Comparison of ENCODE assay signal across 10 cellular contexts in the genomic region with DNA sequence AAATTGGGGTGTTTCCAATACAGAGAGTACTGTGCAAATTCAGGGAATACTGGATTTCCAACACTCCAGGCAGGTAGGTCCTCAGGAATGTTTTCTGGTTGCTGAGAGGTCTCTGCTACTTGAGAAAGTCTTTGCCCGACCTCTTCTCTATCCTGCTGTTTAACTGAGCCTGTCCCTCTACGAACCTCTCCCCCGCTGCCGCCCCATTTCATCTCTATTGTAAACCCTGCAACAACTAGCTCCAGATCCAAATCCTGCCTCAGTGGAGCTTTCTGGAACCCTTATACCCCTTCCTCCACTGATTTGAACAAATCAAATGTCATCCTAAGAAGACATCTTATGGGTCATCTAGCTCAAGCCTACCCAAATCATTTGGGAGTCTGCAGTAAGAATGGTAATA. TPM values are rescaled to one million over a fixed set of nuclear protein-coding genes. Genes with fewer than 3 reads are reported as not detected.
DNase-seq lines count a peak whose midpoint lies in the region; ATAC-seq, FAIRE-seq and TF ChIP-seq lines count a peak whose summit lies in the region.
"Had no signal": no experiment of that assay in that cellular context is flagged by ENCODE, and none has a peak within 500 bp of the region (broad histone marks: within the 10 kb centered on the region; RNA-seq: fewer than 3 reads in every experiment).

No MANE protein-coding gene starts in this region.

- no peaks in the 10 kb centered on the region for H3K27me3 Mint-ChIP-seq in H9 (ENCODE audit: low read depth)

- H4K20me1 ChIP-seq in H9 (ENCODE audit: control insufficient read depth, insufficient read depth, insufficient read length) = no peaks in the 10 kb centered on the region

- H3K27ac Mint-ChIP-seq in H9 = no peak overlapping the region; a peak in 2 of 7 replicates

- WGBS in H9 (ENCODE audit: extremely low coverage, insufficient read length, low lambda C conversion rate) = no CpG with 5 or more reads among the region's 4 CpGs

- peaks cover 12 to 16% of the 10 kb centered on the region in 2 experiments for H3K4me1 Mint-ChIP-seq in H9

- H3K18ac ChIP-seq in H9 (ENCODE audit: insufficient read length, low read depth, low read length) = no peak overlapping the region

- peak overlapping the region; percentile 94 for H3K4me2 ChIP-seq in H9 (ENCODE audit: insufficient read depth, insufficient read length, low read length)

- DNase-seq in H9 (no peak), WERI-Rb-1 (no peak), foreskin fibroblast (no peak), GM12891 (ENCODE audit: insufficient read length, low spot score) (no peak), NCI-H774 (lab: John Stamatoyannopoulos, UW) (no peak), omental fat pad (ENCODE audit: low spot score) (no peak), GF-D8 (lab: John Stamatoyannopoulos, UW) (no peak)
- DNase-seq: NCI-H1105 had no signal

- no peak for ATAC-seq in omental fat pad (ENCODE audit: low FRiP score)

- no peak overlapping the region for H3K56ac ChIP-seq in H9 (ENCODE audit: insufficient read length, low read depth, low read length)

- H3K23me2 ChIP-seq in H9 (ENCODE audit: insufficient read length, low read depth, low read length, poor library complexity, severe bottlenecking) = peaks cover 9% of the 10 kb centered on the region

- H3K27ac ChIP-seq in H9 (ENCODE audit: insufficient read length, low read depth, low read length) = no peak overlapping the region
- no peak overlapping the region for H3K27ac ChIP-seq in WERI-Rb-1
- H3K27ac ChIP-seq in skeletal muscle tissue (ENCODE audit: low read depth, low read length) = peak overlapping the region; percentile 97

- H4K8ac ChIP-seq in H9 (replicated peaks; ENCODE audit: insufficient read length, low read depth, low read length) = no peak overlapping the region

- no peak overlapping the region for H2BK12ac ChIP-seq in H9 (ENCODE audit: insufficient read length, low read depth, low read length)

- H3K4me3 Mint-ChIP-seq in H9 = peak overlapping the region; percentile 95 to 99

- H3K14ac ChIP-seq in H9 (ENCODE audit: insufficient read depth, low read length) = no peak overlapping the region

- H2BK15ac ChIP-seq in H9 (ENCODE audit: low read depth, low read length) = no peak overlapping the region

- no peak overlapping the region for H3T11ph ChIP-seq in H9 (ENCODE audit: low read length)

- H2BK5ac ChIP-seq in H9 (ENCODE audit: insufficient read length, low read length) = no peak overlapping the region

- no peak overlapping the region for H2AK5ac ChIP-seq in H9 (ENCODE audit: insufficient read length, low read length)

- H3K79me1 ChIP-seq in H9 (ENCODE audit: insufficient read depth, low read depth, low read length, poor library complexity, severe bottlenecking) = peaks cover 6% of the 10 kb centered on the region

- TF ChIP-seq POLR2A in GM12891 (IDR thresholded peaks at IDR 0.05; ENCODE audit: low read depth, low read length) = no peak

- no peak overlapping the region for H4K91ac ChIP-seq in H9 (ENCODE audit: insufficient read length, low read depth, low read length)

- H3K27me3 ChIP-seq in H9 (ENCODE audit: insufficient read depth, low read length) (no peaks in the 10 kb centered on the region), WERI-Rb-1 (ENCODE audit: insufficient read depth, low read depth, severe bottlenecking) (no peaks in the 10 kb centered on the region), skeletal muscle tissue (ENCODE audit: control insufficient read depth in 3 of 3, insufficient read depth in 3 of 3, low read length in 3 of 3) (no peaks in the 10 kb centered on the region)

- H3K9me3 ChIP-seq in H9 (ENCODE audit: control insufficient read depth, low read depth, low read length) (no peaks in the 10 kb centered on the region), WERI-Rb-1 (ENCODE audit: severe bottlenecking) (peaks cover 3% of the 10 kb centered on the region), skeletal muscle tissue (ENCODE audit: control insufficient read depth in 3 of 3, low read length in 3 of 3) (no peaks in the 10 kb centered on the region)

- TF ChIP-seq CTCF in H9 (conservative IDR thresholded peaks at IDR 0.05) = no peak
- no peak for TF ChIP-seq CTCF in WERI-Rb-1 (IDR thresholded peaks at IDR 0.05; ENCODE audit: low read depth, low read length)
- no peak for TF ChIP-seq CTCF in foreskin fibroblast (IDR thresholded peaks at IDR 0.05; ENCODE audit: low read depth, low read length)
- TF ChIP-seq CTCF in omental fat pad (IDR thresholded peaks at IDR 0.05) = no peak

- H2AFZ ChIP-seq in H9 (ENCODE audit: low read length) = no peak overlapping the region

- peaks cover 13% of the 10 kb centered on the region; the same call in 1 of the 2 replicates for H3K79me2 ChIP-seq in H9 (ENCODE audit: insufficient read depth, low read length)

- peaks cover 17 to 18% of the 10 kb centered on the region in 2 experiments for H3K9me3 Mint-ChIP-seq in H9

- H3K36me3 Mint-ChIP-seq in H9 (ENCODE audit: insufficient read depth in 1 of 3, low read depth in 3 of 3) = peaks cover 33 to 52% (median 36%) of the 10 kb centered on the region in 3 experiments

- peak overlapping the region; percentile 80; the same call in 1 of the 2 replicates for H3K4me3 ChIP-seq in WERI-Rb-1 (ENCODE audit: low read depth, low read length)
- H3K4me3 ChIP-seq in foreskin fibroblast (ENCODE audit: low read depth in 1 of 2, low read length in 2 of 2) = peak overlapping the region; percentile 84 to 85
- H3K4me3 ChIP-seq in skeletal muscle tissue (ENCODE audit: low read length in 3 of 3) = peak overlapping the region; percentile 88 to 95 (median 93)

- H2BK20ac ChIP-seq in H9 (ENCODE audit: low read depth, low read length, poor library complexity, severe bottlenecking) = no peak overlapping the region

- H3K9ac ChIP-seq in H9 (ENCODE audit: extremely low read depth, insufficient read length, low read length) (no peak overlapping the region), skeletal muscle tissue (ENCODE audit: low read depth in 1 of 3, low read length in 3 of 3) (peak overlapping the region; percentile 28 to 95 (median 95))

- peaks cover 53% of the 10 kb centered on the region for H3K36me3 ChIP-seq in WERI-Rb-1
- H3K36me3 ChIP-seq in skeletal muscle tissue (ENCODE audit: control insufficient read depth in 3 of 3, insufficient read depth in 3 of 3, low read length in 3 of 3) = peaks cover 4 to 27% (median 11%) of the 10 kb centered on the region in 3 donors

- no peak for FAIRE-seq in GM12891 (lab: Jason Lieb, UNC)

- H3K4me1 ChIP-seq in H9 (ENCODE audit: insufficient read depth, low read length) (no peaks in the 10 kb centered on the region; the same call in 1 of the 2 replicates), skeletal muscle tissue (ENCODE audit: control insufficient read depth in 3 of 3, insufficient read depth in 3 of 3, low read length in 3 of 3) (peaks cover 19 to 62% (median 20%) of the 10 kb centered on the region in 3 donors)

- H3K4ac ChIP-seq in H9 (ENCODE audit: low read depth, low read length) = no peak overlapping the region

- no peak overlapping the region for H4K5ac ChIP-seq in H9 (ENCODE audit: insufficient read length, low read depth, low read length)

- no peak overlapping the region for H3K23ac ChIP-seq in H9 (ENCODE audit: insufficient read length, low read depth, low read length)

- no peak overlapping the region for H2BK120ac ChIP-seq in H9 (ENCODE audit: low read depth, low read length, poor library complexity, severe bottlenecking)

TF ChIP-seq in GM12891, 5 proteins besides CTCF, POLR2A, EP300 and RAD21:
- TF ChIP-seq POU2F2 (IDR thresholded peaks at IDR 0.05; ENCODE audit: low read depth, low read length) (no peak), POLR2AphosphoS5 (IDR thresholded peaks at IDR 0.05; ENCODE audit: low read depth, low read length) (no peak), PAX5 (IDR thresholded peaks at IDR 0.05; ENCODE audit: insufficient read depth, low read length, severe bottlenecking) (no peak), SPI1 (IDR thresholded peaks at IDR 0.05; ENCODE audit: low read depth, low read length) (no peak), TAF1 (IDR thresholded peaks at IDR 0.05; ENCODE audit: low read depth, low read length) (no peak)

RNA-seq across cellular contexts. Expression of a gene that starts 1.3 kb away (rescaled TPM):
- 108 and 109 TPM in 2 replicates for total RNA-seq in H9 (2021)
- 204 TPM for total RNA-seq in skeletal muscle tissue
- polyA plus RNA-seq in GM12891 (2012; ENCODE audit: low read depth, missing spikeins) = 70.1 TPM
- total RNA-seq in omental fat pad = 10 to 100 TPM; 32.2 to 45.4 (median 37.8) TPM

RNA-seq across cellular contexts. Expression of a gene that starts 1.4 kb away (rescaled TPM):
- total RNA-seq in H9 (2021) (4.8 and 6.3 TPM in 2 replicates), skeletal muscle tissue (3.7 TPM), omental fat pad (1 to 10 TPM; 1.5 to 3.8 (median 2.4) TPM)
- 1.5 TPM for polyA plus RNA-seq in GM12891 (2012; ENCODE audit: low read depth, missing spikeins)

RNA-seq across cellular contexts. Expression of a gene that starts 12.3 kb away (rescaled TPM):
- total RNA-seq in H9 (2021) (not detected in 2 replicates), skeletal muscle tissue (35.5 TPM), omental fat pad (not detected)
- polyA plus RNA-seq in GM12891 (2012; ENCODE audit: low read depth, missing spikeins) = not detected
- total RNA-seq: renal cortical epithelial cell had no signal

RNA-seq across cellular contexts. Expression of a gene that starts 25.8 kb away (rescaled TPM):
- total RNA-seq in H9 (2021) (not detected in 2 replicates), skeletal muscle tissue (32.9 TPM), omental fat pad (not detected)
- polyA plus RNA-seq in GM12891 (2012; ENCODE audit: low read depth, missing spikeins) = not detected
- total RNA-seq: renal cortical epithelial cell had no signal

RNA-seq across cellular contexts. Expression of a gene that starts 31.6 kb away (rescaled TPM):
- total RNA-seq in H9 (2021) = not detected in 2 replicates
- 1.0 TPM for total RNA-seq in skeletal muscle tissue
- not detected for polyA plus RNA-seq in GM12891 (2012; ENCODE audit: low read depth, missing spikeins)
- total RNA-seq in omental fat pad = not detected
- total RNA-seq: renal cortical epithelial cell had no signal

Comparison
In these comparisons a context has a peak if more than half of its experiments do, and no peak if none do; other contexts are left out.
1. RNA of a gene that starts 12.3 kb away (total RNA-seq): 35.5 TPM in skeletal muscle tissue (single experiment); not detected in H9 and not detected in omental fat pad; every median in the first group is over 10 times any median in the second.
2. Peak in every context shown above with its lines, with median percentiles within 50 percentile points of each other: H3K4me3 ChIP-seq.